ENCODE assay signal across 11 cellular contexts in genomic region chr5:140795259-140795641, GRCh38. TPM values are rescaled to one million over a fixed set of nuclear protein-coding genes. Genes with fewer than 3 reads are reported as not detected.
DNase-seq lines count a peak whose midpoint lies in the region; ATAC-seq and TF ChIP-seq lines count a peak whose summit lies in the region.
"Had no signal": no experiment of that assay in that cellular context is flagged by ENCODE, and none has a peak within 500 bp of the region (broad histone marks: within the 10 kb centered on the region; RNA-seq: fewer than 3 reads in every experiment).

No MANE protein-coding gene starts in this region.

- H3K79me2 ChIP-seq in osteoblast (ENCODE audit: insufficient read depth, low read length), result no peaks in the 10 kb centered on the region

- H3K4me3 Mint-ChIP-seq in endothelial cell (ENCODE audit: unreplicated experiment) (peak overlapping the region; percentile 91), T-helper 17 cell (no peak overlapping the region)
- H3K4me3 Mint-ChIP-seq: central memory CD8-positive, alpha-beta T cell had no signal

- no peak overlapping the region for H2AFZ ChIP-seq in osteoblast (ENCODE audit: low read length)

- H3K27ac ChIP-seq in osteoblast (ENCODE audit: low read depth, low read length), result no peak overlapping the region

- H3K27me3 Mint-ChIP-seq in endothelial cell (ENCODE audit: unreplicated experiment) (no peaks in the 10 kb centered on the region), T-helper 17 cell (peaks cover 11% of the 10 kb centered on the region)

- H3K4me1 Mint-ChIP-seq in endothelial cell (ENCODE audit: unreplicated experiment) (no peaks in the 10 kb centered on the region), T-helper 17 cell (no peaks in the 10 kb centered on the region)
- H3K4me1 Mint-ChIP-seq: central memory CD8-positive, alpha-beta T cell had no signal

- H3K27ac Mint-ChIP-seq in endothelial cell (ENCODE audit: unreplicated experiment) (no peak overlapping the region), T-helper 17 cell (no peak overlapping the region)

- H3K9me3 ChIP-seq in osteoblast (ENCODE audit: low read depth, low read length) (no peaks in the 10 kb centered on the region), T-helper 17 cell (ENCODE audit: control insufficient read depth, low read length, poor library complexity, severe bottlenecking) (peaks cover 2% of the 10 kb centered on the region)

- DNase-seq in Daoy (ENCODE audit: low read depth) (peak; percentile 35), M059J (ENCODE audit: low read depth) (peak; percentile 8), endothelial cell (ENCODE audit: low spot score) (peak; percentile 35), osteoblast (ENCODE audit: insufficient read length, low spot score, missing footprints) (peak; percentile 88), NCI-H345 (lab: John Stamatoyannopoulos, UW) (no peak), nucleus accumbens (lab: John Stamatoyannopoulos, UW) (no peak), T-helper 17 cell (no peak)
- DNase-seq in stimulated activated naive CD4-positive, alpha-beta T cell treated with Interleukin-2 at 50 U/mL for 16 hours (lab: John Stamatoyannopoulos, UW), result no peak
- DNase-seq: NCI-H774, small intestine had no signal

- H3K4me2 ChIP-seq in osteoblast (ENCODE audit: insufficient read depth, low read length), result peak overlapping the region; percentile 2

- H4K20me1 ChIP-seq in osteoblast (ENCODE audit: insufficient read depth, low read length), result no peaks in the 10 kb centered on the region

- H3K36me3 Mint-ChIP-seq in endothelial cell (ENCODE audit: low read depth, unreplicated experiment), result peaks cover 13% of the 10 kb centered on the region
- no peaks in the 10 kb centered on the region for H3K36me3 Mint-ChIP-seq in T-helper 17 cell (ENCODE audit: low read depth)

- no peak for ATAC-seq in T-helper 17 cell

- no peaks in the 10 kb centered on the region for H3K27me3 ChIP-seq in osteoblast (ENCODE audit: insufficient read depth, low read length)

- H3K4me3 ChIP-seq in osteoblast (ENCODE audit: insufficient read depth, low read length), result no peak overlapping the region

- no peaks in the 10 kb centered on the region for H3K36me3 ChIP-seq in osteoblast (ENCODE audit: insufficient read depth, low read length)

- no peaks in the 10 kb centered on the region for H3K4me1 ChIP-seq in osteoblast (ENCODE audit: insufficient read depth, low read length)

- H3K9me3 Mint-ChIP-seq in endothelial cell (ENCODE audit: unreplicated experiment), result no peaks in the 10 kb centered on the region
- H3K9me3 Mint-ChIP-seq: central memory CD8-positive, alpha-beta T cell had no signal

- TF ChIP-seq CTCF in endothelial cell (IDR thresholded peaks at IDR 0.05; ENCODE audit: unreplicated experiment) (peak; percentile 62), osteoblast (IDR thresholded peaks at IDR 0.05; ENCODE audit: extremely low read depth, low read depth, low read length) (peak; percentile 20)

RNA-seq across cellular contexts. Expression of gene PCDHA2, which starts 0.6 kb away (rescaled TPM):
- total RNA-seq in Daoy (2014; rRNA removed; shearing (Covaris generic)), result 0.29 TPM in 1 of 2 replicates, not detected in the other
- total RNA-seq in M059J (2014; rRNA removed; shearing (Covaris generic)), result not detected in 2 replicates
- total RNA-seq in endothelial cell (ENCODE audit: unreplicated experiment) (4.2 TPM), osteoblast (under 0.01 and 0.29 TPM in 2 replicates), T-helper 17 cell (not detected)

RNA-seq across cellular contexts. Expression of gene PCDHA3, which starts 5.6 kb away (rescaled TPM):
- 0.12 and 0.34 TPM in 2 replicates for total RNA-seq in Daoy (2014; rRNA removed; shearing (Covaris generic))
- not detected in 2 replicates for total RNA-seq in M059J (2014; rRNA removed; shearing (Covaris generic))
- total RNA-seq in endothelial cell (ENCODE audit: unreplicated experiment) (2.6 TPM), osteoblast (0.36 and 0.59 TPM in 2 replicates), T-helper 17 cell (not detected)

RNA-seq across cellular contexts. Expression of gene PCDHA1, which starts 9.3 kb away (rescaled TPM):
- 0.42 and 1.2 TPM in 2 replicates for total RNA-seq in Daoy (2014; rRNA removed; shearing (Covaris generic))
- 0.05 TPM in 1 of 2 replicates, not detected in the other for total RNA-seq in M059J (2014; rRNA removed; shearing (Covaris generic))
- total RNA-seq in endothelial cell (ENCODE audit: unreplicated experiment), result 0.13 TPM
- not detected in 2 replicates for total RNA-seq in osteoblast
- total RNA-seq in T-helper 17 cell, result not detected

RNA-seq across cellular contexts. Expression of gene PCDHA4, which starts 11.6 kb away (rescaled TPM):
- total RNA-seq in Daoy (2014; rRNA removed; shearing (Covaris generic)), result 1.0 and 3.0 TPM in 2 replicates
- total RNA-seq in M059J (2014; rRNA removed; shearing (Covaris generic)), result not detected in 2 replicates
- total RNA-seq in endothelial cell (ENCODE audit: unreplicated experiment), result 9.9 TPM
- total RNA-seq in osteoblast, result 0.72 and 0.88 TPM in 2 replicates
- not detected for total RNA-seq in T-helper 17 cell

RNA-seq across cellular contexts. Expression of gene PCDHA5, which starts 26.2 kb away (rescaled TPM):
- total RNA-seq in Daoy (2014; rRNA removed; shearing (Covaris generic)), result 0.39 and 0.69 TPM in 2 replicates
- not detected in 2 replicates for total RNA-seq in M059J (2014; rRNA removed; shearing (Covaris generic))
- total RNA-seq in endothelial cell (ENCODE audit: unreplicated experiment), result 2.7 TPM
- under 0.01 and 0.29 TPM in 2 replicates for total RNA-seq in osteoblast
- not detected for total RNA-seq in T-helper 17 cell

Comparison
In these comparisons a context has a peak if more than half of its experiments do, and no peak if none do; other contexts are left out.
1. DNase-seq: peak in Daoy (single experiment), M059J (single experiment), endothelial cell (single experiment) and osteoblast (single experiment); none in NCI-H345 (single experiment), nucleus accumbens (0 of 56), stimulated activated naive CD4-positive, alpha-beta T cell treated with Interleukin-2 at 50 U/mL for 16 hours (single experiment) and T-helper 17 cell (0 of 3).